ENCODE assay signal across 14 cellular contexts in the genomic region with DNA sequence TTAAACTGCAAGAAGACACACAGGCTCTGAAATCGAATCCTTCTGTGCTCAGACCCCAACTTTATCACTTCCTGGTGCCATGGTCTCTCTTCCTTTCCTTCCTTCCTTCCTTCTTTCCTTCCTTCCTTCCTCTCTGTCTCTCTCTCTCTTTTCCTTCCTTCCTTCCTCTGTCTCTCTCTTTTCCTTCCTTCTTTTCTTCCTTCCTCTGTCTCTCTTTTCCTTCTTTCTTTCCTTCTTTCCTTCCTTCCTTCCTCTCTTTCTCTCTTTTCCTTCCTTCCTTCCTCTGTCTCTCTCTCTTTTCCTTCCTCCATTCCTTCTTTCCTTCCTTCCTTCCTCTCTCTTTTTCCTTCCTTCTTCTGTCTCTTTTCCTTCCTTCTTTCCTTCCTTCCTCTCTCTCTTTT.
DNase-seq lines count a peak whose midpoint lies in the region; ATAC-seq and TF ChIP-seq lines count a peak whose summit lies in the region.
"Had no signal": no experiment of that assay in that cellular context is flagged by ENCODE, and none has a peak within 500 bp of the region (broad histone marks: within the 10 kb centered on the region; RNA-seq: fewer than 3 reads in every experiment).

No MANE protein-coding gene starts in this region.

- intact Hi-C loops in activated CD4-positive, alpha-beta T cell treated with anti-CD3 and anti-CD28 coated beads for 36 hours (cut with DNase I, micrococcal nuclease): no loop called here

- no peak for ATAC-seq in activated CD4-positive, alpha-beta T cell treated with anti-CD3 and anti-CD28 coated beads for 36 hours
- no peak for ATAC-seq in stimulated activated naive CD8-positive, alpha-beta T cell treated with anti-CD3 and anti-CD28 coated beads, Interleukin-15, Interleukin-2, amounts not matched to agents 100 U/mL and 50 U/mL, for 24 hours

- peaks cover 14% of the 10 kb centered on the region for H3K9me3 Mint-ChIP-seq in glutamatergic neuron (ENCODE audit: unreplicated experiment)
- H3K9me3 Mint-ChIP-seq in osteocyte (ENCODE audit: unreplicated experiment): no peaks in the 10 kb centered on the region
- H3K9me3 Mint-ChIP-seq in mesothelial cell of epicardium: peaks cover 3% of the 10 kb centered on the region
- H3K9me3 Mint-ChIP-seq in activated CD4-positive, alpha-beta T cell treated with anti-CD3 and anti-CD28 coated beads for 36 hours (ENCODE audit: low read depth): no peaks in the 10 kb centered on the region
- H3K9me3 Mint-ChIP-seq: CD8-positive, alpha-beta memory T cell had no signal

- CTCF ChIA-PET in activated CD4-positive, alpha-beta T cell treated with anti-CD3 and anti-CD28 coated beads for 36 hours (lab: Charles Lee): no interaction called here

- no peak for TF ChIP-seq CTCF in glutamatergic neuron (IDR thresholded peaks at IDR 0.05; ENCODE audit: partially characterized antibody, unreplicated experiment)
- TF ChIP-seq CTCF in osteocyte (IDR thresholded peaks at IDR 0.05): no peak
- no peak for TF ChIP-seq CTCF in mesothelial cell of epicardium (IDR thresholded peaks at IDR 0.05; ENCODE audit: unreplicated experiment)

- H3K27ac Mint-ChIP-seq in glutamatergic neuron (ENCODE audit: unreplicated experiment): peak overlapping the region; percentile 90
- peak overlapping the region; percentile 70 for H3K27ac Mint-ChIP-seq in osteocyte (ENCODE audit: unreplicated experiment)
- no peak overlapping the region for H3K27ac Mint-ChIP-seq in mesothelial cell of epicardium
- H3K27ac Mint-ChIP-seq in activated CD4-positive, alpha-beta T cell treated with anti-CD3 and anti-CD28 coated beads for 36 hours: no peak overlapping the region
- H3K27ac Mint-ChIP-seq: IgD-negative memory B cell had no signal

- H3K27me3 Mint-ChIP-seq in glutamatergic neuron (ENCODE audit: unreplicated experiment) (peaks cover 16% of the 10 kb centered on the region), osteocyte (ENCODE audit: unreplicated experiment) (no peaks in the 10 kb centered on the region), mesothelial cell of epicardium (ENCODE audit: low read depth) (peaks cover 5% of the 10 kb centered on the region)
- peaks cover 9% of the 10 kb centered on the region for H3K27me3 Mint-ChIP-seq in activated CD4-positive, alpha-beta T cell treated with anti-CD3 and anti-CD28 coated beads for 36 hours

- H3K36me3 Mint-ChIP-seq in glutamatergic neuron (ENCODE audit: unreplicated experiment) (no peaks in the 10 kb centered on the region), osteocyte (ENCODE audit: unreplicated experiment) (no peaks in the 10 kb centered on the region), mesothelial cell of epicardium (no peaks in the 10 kb centered on the region)
- no peaks in the 10 kb centered on the region for H3K36me3 Mint-ChIP-seq in activated CD4-positive, alpha-beta T cell treated with anti-CD3 and anti-CD28 coated beads for 36 hours (ENCODE audit: low read depth)
- H3K36me3 Mint-ChIP-seq: CD8-positive, alpha-beta memory T cell had no signal

- H3K4me3 Mint-ChIP-seq in glutamatergic neuron (ENCODE audit: unreplicated experiment) (peak overlapping the region; percentile 72), osteocyte (ENCODE audit: unreplicated experiment) (no peak overlapping the region), mesothelial cell of epicardium (no peak overlapping the region)
- H3K4me3 Mint-ChIP-seq in activated CD4-positive, alpha-beta T cell treated with anti-CD3 and anti-CD28 coated beads for 36 hours: no peak overlapping the region
- H3K4me3 Mint-ChIP-seq: CD8-positive, alpha-beta memory T cell; IgD-negative memory B cell had no signal

- H3K4me1 Mint-ChIP-seq in glutamatergic neuron (ENCODE audit: low read depth, unreplicated experiment): peaks cover 16% of the 10 kb centered on the region
- H3K4me1 Mint-ChIP-seq in osteocyte (ENCODE audit: unreplicated experiment): peaks cover 18% of the 10 kb centered on the region
- no peaks in the 10 kb centered on the region for H3K4me1 Mint-ChIP-seq in mesothelial cell of epicardium
- H3K4me1 Mint-ChIP-seq in activated CD4-positive, alpha-beta T cell treated with anti-CD3 and anti-CD28 coated beads for 36 hours: peaks cover 9% of the 10 kb centered on the region
- H3K4me1 Mint-ChIP-seq: CD8-positive, alpha-beta memory T cell; IgD-negative memory B cell had no signal

- H3K4me2 ChIP-seq in GM23248 (ENCODE audit: unreplicated experiment): peak overlapping the region; percentile 18
- H3K4me2 ChIP-seq: BLaER1, PC-9 had no signal

- H3K27ac ChIP-seq in GM23248 (no peak overlapping the region), SK-N-MC (peak overlapping the region; percentile 91)
- H3K27ac ChIP-seq: BLaER1, PC-9 had no signal

- H3K4me1 ChIP-seq in GM23248 (ENCODE audit: insufficient read depth): peaks cover 14% of the 10 kb centered on the region
- H3K4me1 ChIP-seq: BLaER1 had no signal

- H3K36me3 ChIP-seq in GM23248 (ENCODE audit: low read depth): no peaks in the 10 kb centered on the region
- H3K36me3 ChIP-seq in SK-N-MC (ENCODE audit: insufficient read depth, low read length): no peaks in the 10 kb centered on the region
- H3K36me3 ChIP-seq: BLaER1 had no signal

- H3K9me2 ChIP-seq in GM23248 (ENCODE audit: insufficient read depth): no peaks in the 10 kb centered on the region
- H3K9me2 ChIP-seq: SK-N-SH had no signal

- POLR2A ChIA-PET in activated CD4-positive, alpha-beta T cell treated with anti-CD3 and anti-CD28 coated beads for 36 hours (lab: Charles Lee): no interaction called here

- in situ Hi-C loops in GM23248 (cut with MboI): no loop called here

- DNase-seq in GM23248: no peak
- DNase-seq in SK-N-MC (ENCODE audit: low read depth, low spot score): no peak
- DNase-seq in glutamatergic neuron: no peak
- no peak for DNase-seq in osteocyte (ENCODE audit: extremely low spot score, unreplicated experiment)
- no peak for DNase-seq in NOMO-1 (lab: John Stamatoyannopoulos, UW; ENCODE audit: unreplicated experiment in 2 of 2)
- no peak for DNase-seq in mesothelial cell of epicardium (ENCODE audit: low spot score in 2 of 2, unreplicated experiment in 2 of 2)
- no peak for DNase-seq in activated CD4-positive, alpha-beta T cell treated with anti-CD3 and anti-CD28 coated beads for 36 hours
- no peak for DNase-seq in stimulated activated naive CD8-positive, alpha-beta T cell treated with anti-CD3 and anti-CD28 coated beads, Interleukin-15, Interleukin-2, amounts not matched to agents 100 U/mL and 50 U/mL, for 24 hours
- DNase-seq: CD8-positive, alpha-beta memory T cell; NCI-H226; PC-9; SK-N-SH had no signal

- H3F3A ChIP-seq in GM23248 (ENCODE audit: insufficient read depth): peaks cover 23% of the 10 kb centered on the region; the same call in 1 of the 2 replicates

- H3K79me2 ChIP-seq in GM23248 (ENCODE audit: insufficient read depth): no peaks in the 10 kb centered on the region

- no peaks in the 10 kb centered on the region for H3K27me3 ChIP-seq in GM23248 (replicated peaks; ENCODE audit: insufficient read depth)
- H3K27me3 ChIP-seq: BLaER1 had no signal

- WGBS in GM23248 (ENCODE audit: low coverage in 1 of 2, low lambda C conversion rate in 2 of 2, missing lambda C conversion rate in 2 of 2), 2 experiments: 33 to 70% methylated on average over 1 of the region's 1 CpG

- H3K9me3 ChIP-seq in GM23248 (ENCODE audit: low read depth) (no peaks in the 10 kb centered on the region), SK-N-MC (ENCODE audit: low read depth, low read length) (no peaks in the 10 kb centered on the region; the same call in 1 of the 2 replicates)
- H3K9me3 ChIP-seq: SK-N-SH had no signal

- H3K9ac ChIP-seq in GM23248 (no peak overlapping the region), SK-N-MC (ENCODE audit: insufficient read length) (no peak overlapping the region)
- H3K9ac ChIP-seq: BLaER1, SK-N-SH had no signal

- H4K20me1 ChIP-seq in GM23248 (ENCODE audit: insufficient read depth): no peaks in the 10 kb centered on the region
- H4K20me1 ChIP-seq: BLaER1 had no signal

- H3K4me3 ChIP-seq in GM23248 (no peak overlapping the region), SK-N-MC (peak overlapping the region; percentile 64)
- H3K4me3 ChIP-seq: BLaER1, PC-9 had no signal

- H2AFZ ChIP-seq in GM23248: peak overlapping the region; percentile 10; the same call in 1 of the 2 replicates
- H2AFZ ChIP-seq: PC-9 had no signal

Comparison
In these comparisons a context has a peak if more than half of its experiments do, and no peak if none do; other contexts are left out.
1. H3K27ac Mint-ChIP-seq: peak in glutamatergic neuron (single experiment) and osteocyte (single experiment); none in mesothelial cell of epicardium (single experiment) and activated CD4-positive, alpha-beta T cell treated with anti-CD3 and anti-CD28 coated beads for 36 hours (single experiment).